In genomic region chr5:179558261-179558799, GRCh38 we compare ENCODE assay signal across 8 cellular contexts. TPM values are rescaled to one million over a fixed set of nuclear protein-coding genes. Genes with fewer than 3 reads are reported as not detected.
DNase-seq lines count a peak whose midpoint lies in the region; ATAC-seq and TF ChIP-seq lines count a peak whose summit lies in the region.
"Not testable (repeated sequence)": the region's sequence is repeated elsewhere in the genome, so short reads cannot be mapped to it uniquely, and the experiment has no call there.

No MANE protein-coding gene starts in this region.

- H4K20me1 ChIP-seq in GM23248 (ENCODE audit: insufficient read depth); OCI-LY3 (ENCODE audit: insufficient read depth, low read length): not testable (repeated sequence)

- TF ChIP-seq POLR2A in uterus (IDR thresholded peaks at IDR 0.05) = not testable (repeated sequence)

- TF ChIP-seq CTCF in OCI-LY3 (IDR thresholded peaks at IDR 0.05; ENCODE audit: low read depth, low read length); uterus (IDR thresholded peaks at IDR 0.05): not testable (repeated sequence)

- H3K27ac Mint-ChIP-seq in naive thymus-derived CD4-positive, alpha-beta T cell = peak overlapping the region in 4 of 9 donors; percentile 86 to 96 (median 94)

- peaks cover 19 to 54% (median 42%) of the 10 kb centered on the region in 7 donors for H3K4me1 Mint-ChIP-seq in naive thymus-derived CD4-positive, alpha-beta T cell

- H3F3A ChIP-seq in GM23248 (ENCODE audit: insufficient read depth) = peaks cover 17% of the 10 kb centered on the region; the same call in 1 of the 2 replicates

- H3K9me3 ChIP-seq in GM23248 (ENCODE audit: low read depth); OCI-LY3 (ENCODE audit: insufficient read depth, low read length); ectodermal cell (ENCODE audit: control insufficient read depth, low read length); iPS-15b (ENCODE audit: control insufficient read depth, insufficient read depth, low read length); naive thymus-derived CD4-positive, alpha-beta T cell (ENCODE audit: control insufficient read depth in 2 of 3, low read length in 3 of 3); uterus: not testable (repeated sequence)

- not testable (repeated sequence) for H3K9me2 ChIP-seq in GM23248 (ENCODE audit: insufficient read depth)

- CTCF ChIA-PET in naive thymus-derived CD4-positive, alpha-beta T cell (lab: Charles Lee) = interaction anchor here (0.6 to 0.7 kb wide), 3 partner anchors 51 to 1278 kb away, joined by 4 to 5 read pairs (median 4); no protein-coding TSS in a partner anchor

- peak overlapping the region; percentile 79 for H3K4me3 ChIP-seq in GM23248
- peak overlapping the region; percentile 85 for H3K4me3 ChIP-seq in OCI-LY3 (ENCODE audit: low read length)
- H3K4me3 ChIP-seq in ectodermal cell (ENCODE audit: insufficient read depth, low read depth, low read length); naive thymus-derived CD4-positive, alpha-beta T cell (ENCODE audit: low read length); uterus: not testable (repeated sequence)
- peak overlapping the region; percentile 97 for H3K4me3 ChIP-seq in iPS-15b (ENCODE audit: low read depth, low read length)
- peak overlapping the region; percentile 90 for H3K4me3 ChIP-seq in skeletal muscle cell (ENCODE audit: low read depth, low read length)

- H3K9ac ChIP-seq in GM23248 (peak overlapping the region; percentile 81), OCI-LY3 (ENCODE audit: low read length) (peak overlapping the region; percentile 76), iPS-15b (ENCODE audit: low read depth, low read length) (peak overlapping the region; percentile 92)

- not testable (repeated sequence) for H2AFZ ChIP-seq in GM23248; OCI-LY3 (ENCODE audit: low read depth, low read length)

- peaks cover 13% of the 10 kb centered on the region; the same call in 1 of the 2 replicates for H3K36me3 ChIP-seq in GM23248 (ENCODE audit: low read depth)
- H3K36me3 ChIP-seq in OCI-LY3 (replicated peaks; ENCODE audit: low read depth, low read length) = peaks cover 13% of the 10 kb centered on the region
- peaks cover 16% of the 10 kb centered on the region for H3K36me3 ChIP-seq in ectodermal cell (ENCODE audit: control insufficient read depth, insufficient read depth, low read length)
- H3K36me3 ChIP-seq in iPS-15b (ENCODE audit: control insufficient read depth, insufficient read depth, low read length) = peaks cover 12% of the 10 kb centered on the region
- peaks cover 0 to 10% (median 10%) of the 10 kb centered on the region in 3 experiments for H3K36me3 ChIP-seq in naive thymus-derived CD4-positive, alpha-beta T cell (ENCODE audit: control insufficient read depth in 2 of 3, insufficient read depth in 3 of 3, low read length in 3 of 3)
- not testable (repeated sequence) for H3K36me3 ChIP-seq in uterus

- intact Hi-C loops in naive thymus-derived CD4-positive, alpha-beta T cell (cut with micrococcal nuclease) = loop anchor here (2.0 to 10.0 kb wide), 10 partner anchors 28 to 1354 kb away; partner anchors contain the start of genes CANX (in 2 of the 2), HNRNPAB (in 2 of the 2), SQSTM1 (in 2 of the 2) and CNOT6 (in 1 of the 2)
- intact Hi-C loops in uterus (cut with DNase I; ENCODE audit: low total_unique reads) = not testable (repeated sequence)

- POLR2A ChIA-PET in naive thymus-derived CD4-positive, alpha-beta T cell (lab: Charles Lee) = interaction anchor here (0.6 to 4.0 kb wide), 12 partner anchors 8 to 296 kb away, joined by 3 to 72 read pairs (median 4); partner anchors contain the start of genes HNRNPH1, MAML1, RUFY1 and SQSTM1

- H3K9me3 Mint-ChIP-seq in naive thymus-derived CD4-positive, alpha-beta T cell = not testable (repeated sequence)

- peak overlapping the region; percentile 72; the same call in 1 of the 2 replicates for H3K27ac ChIP-seq in GM23248
- not testable (repeated sequence) for H3K27ac ChIP-seq in OCI-LY3 (ENCODE audit: low read length); naive thymus-derived CD4-positive, alpha-beta T cell (ENCODE audit: low read depth, low read length)
- H3K27ac ChIP-seq in ectodermal cell (ENCODE audit: insufficient read depth, low read depth, low read length, poor library complexity, severe bottlenecking) = peak overlapping the region; percentile 93
- H3K27ac ChIP-seq in uterus = peak overlapping the region; percentile 77 to 84

- peak overlapping the region in 7 of 10 donors; percentile 85 to 95 (median 92) for H3K4me3 Mint-ChIP-seq in naive thymus-derived CD4-positive, alpha-beta T cell

- not testable (repeated sequence) for H3K27me3 Mint-ChIP-seq in naive thymus-derived CD4-positive, alpha-beta T cell

- peaks cover 10% of the 10 kb centered on the region for H3K4me1 ChIP-seq in GM23248 (ENCODE audit: insufficient read depth)
- not testable (repeated sequence) for H3K4me1 ChIP-seq in OCI-LY3 (ENCODE audit: low read length); ectodermal cell (ENCODE audit: control insufficient read depth, insufficient read depth, low read length); iPS-15b (ENCODE audit: control insufficient read depth, insufficient read depth, low read length); naive thymus-derived CD4-positive, alpha-beta T cell (ENCODE audit: control insufficient read depth in 2 of 2, insufficient read depth in 2 of 2, low read length in 2 of 2); uterus

- not testable (repeated sequence) for DNase-seq in GM23248; skeletal muscle cell (ENCODE audit: low read depth); uterus
- peak; percentile 24 for DNase-seq in activated CD8-positive, alpha-beta memory T cell treated with anti-CD3 and anti-CD28 coated beads for 24 hours
- DNase-seq in naive thymus-derived CD4-positive, alpha-beta T cell = peak in 1 of 9 donors; percentile 7

- H3K36me3 Mint-ChIP-seq in naive thymus-derived CD4-positive, alpha-beta T cell = peaks cover 0 to 23% (median 13%) of the 10 kb centered on the region in 5 donors

- H3K4me2 ChIP-seq in GM23248 (ENCODE audit: unreplicated experiment) = peak overlapping the region; percentile 82
- peak overlapping the region; percentile 86 for H3K4me2 ChIP-seq in OCI-LY3 (ENCODE audit: low read length)

- in situ Hi-C loops in GM23248 (cut with MboI) = not testable (repeated sequence)

- peaks cover 85% of the 10 kb centered on the region for H3K79me2 ChIP-seq in GM23248 (ENCODE audit: insufficient read depth)
- peaks cover 45% of the 10 kb centered on the region for H3K79me2 ChIP-seq in OCI-LY3 (ENCODE audit: low read length)

- not testable (repeated sequence) for H3K27me3 ChIP-seq in GM23248 (replicated peaks; ENCODE audit: insufficient read depth); OCI-LY3 (ENCODE audit: low read depth, low read length); ectodermal cell (ENCODE audit: control insufficient read depth, insufficient read depth, low read length, poor library complexity, severe bottlenecking); iPS-15b (ENCODE audit: control insufficient read depth, insufficient read depth, low read length); naive thymus-derived CD4-positive, alpha-beta T cell (ENCODE audit: control insufficient read depth in 2 of 2, insufficient read depth in 2 of 2, low read length in 2 of 2); uterus

- not testable (repeated sequence) for ATAC-seq in naive thymus-derived CD4-positive, alpha-beta T cell

- WGBS in GM23248 (ENCODE audit: low coverage in 1 of 2, low lambda C conversion rate in 2 of 2, missing lambda C conversion rate in 2 of 2), 2 experiments = 87 to 89% methylated on average over 15 of the region's 15 CpGs
- 81% methylated on average over 13 of the region's 15 CpGs for WGBS in ectodermal cell, 2 experiments

RNA-seq across cellular contexts. Expression of gene RUFY1, which starts 8.0 kb away (rescaled TPM):
- 41.9 and 48.3 TPM in 2 replicates for total RNA-seq in GM23248 (2014; rRNA removed; shearing (Covaris generic))
- polyA plus RNA-seq in GM23248 (2016; fragmentation: Nextera tagmentation; extraction: Ambion mirVana) = 27.2 and 29.5 TPM in 2 replicates
- polyA plus RNA-seq in ectodermal cell (2013, experiment 1 of 4) = 54.9 TPM
- 60.6 TPM for polyA plus RNA-seq in ectodermal cell (2013, experiment 2 of 4)
- 45.9 TPM for polyA plus RNA-seq in ectodermal cell (2013, experiment 3 of 4)
- polyA plus RNA-seq in ectodermal cell (2013, experiment 4 of 4) = 53.4 TPM
- total RNA-seq in naive thymus-derived CD4-positive, alpha-beta T cell = 10 to 100 TPM; 31.8 to 63.0 (median 52.3) TPM
- polyA plus RNA-seq in naive thymus-derived CD4-positive, alpha-beta T cell = 10 to 100 TPM; 21.0 to 34.6 TPM
- 10 to 100 TPM in 3 of 4 donors, 1 to 10 TPM in 1; 8.2 to 59.2 (median 42.1) TPM for total RNA-seq in uterus
